ENCODE assay signal across 1 cellular context in the genomic region with DNA sequence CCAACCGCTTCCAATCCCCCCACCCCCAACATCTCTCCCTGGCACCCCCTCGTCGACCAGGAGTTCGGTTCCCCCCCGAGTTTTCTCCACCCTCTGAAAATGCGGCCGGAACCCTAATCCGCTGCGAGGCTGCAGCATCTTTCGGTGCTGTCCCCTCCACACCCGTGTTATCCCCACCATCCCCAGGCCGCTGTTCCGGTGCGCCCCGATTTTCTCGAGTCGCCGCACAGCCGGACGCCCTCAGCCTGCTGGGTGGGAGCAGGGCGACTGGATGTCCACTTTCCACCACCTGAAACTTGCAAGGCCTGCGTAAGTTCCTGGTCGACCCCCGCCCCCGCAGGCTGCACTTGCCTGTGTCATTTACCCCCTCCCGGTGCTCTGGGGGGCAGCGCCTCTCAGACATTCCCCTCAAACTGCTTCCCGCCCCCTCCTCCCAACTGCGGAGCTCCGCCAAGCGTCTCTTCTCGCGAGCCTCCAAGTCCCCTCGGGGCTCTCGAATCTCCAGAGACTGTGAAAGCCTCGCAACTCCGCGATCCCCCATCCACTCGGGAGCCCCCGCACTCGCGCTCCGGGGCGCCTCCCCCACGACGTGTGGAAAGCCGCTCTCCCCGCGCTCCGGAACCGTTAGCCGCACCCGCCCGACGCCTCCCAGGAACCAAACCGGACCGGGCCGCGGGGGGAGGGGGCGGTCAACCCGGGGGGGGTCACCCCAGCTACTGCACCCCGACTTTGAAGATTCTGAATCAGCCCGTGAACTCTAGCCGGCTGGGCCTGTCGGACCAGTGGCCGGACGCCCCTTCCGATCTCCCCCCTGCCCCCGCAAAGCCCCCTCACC.
TF ChIP-seq lines count a peak whose summit lies in the region.

No MANE protein-coding gene starts in this region.

TF ChIP-seq in HEK293, 187 proteins besides CTCF, POLR2A, EP300 and RAD21 (continued from another document and continues in another):
- TF ChIP-seq ZSCAN5A (tag by site-specific recombination; IDR thresholded peaks at IDR 0.05) (no peak), ZNF223 (tag by site-specific recombination; IDR thresholded peaks at IDR 0.05) (no peak), ZNF830 (tag by site-specific recombination; IDR thresholded peaks at IDR 0.05; ENCODE audit: low read depth) (no peak), HOXD13 (CRISPR knock-in tag; IDR thresholded peaks at IDR 0.05; ENCODE audit: borderline replicate concordance) (no peak), ZNF416 (tag by site-specific recombination; IDR thresholded peaks at IDR 0.05) (no peak), MEIS1 (CRISPR knock-in tag; IDR thresholded peaks at IDR 0.05; ENCODE audit: borderline replicate concordance) (no peak), ZXDB (tag by site-specific recombination; IDR thresholded peaks at IDR 0.05) (0 out of 2 replicates have a peak, but pooled peaks have one; percentile 17), SETDB1 (IDR thresholded peaks at IDR 0.05; ENCODE audit: insufficient read length, low read length) (no peak), ZNF501 (tag by site-specific recombination; IDR thresholded peaks at IDR 0.05) (0 out of 2 replicates have a peak, but pooled peaks have one; percentile 47), SCRT1 (tag by site-specific recombination; IDR thresholded peaks at IDR 0.05; ENCODE audit: borderline replicate concordance) (no peak), ZNF274 (IDR thresholded peaks at IDR 0.05; ENCODE audit: low read length) (no peak), ZNF274 (tag by site-specific recombination; IDR thresholded peaks at IDR 0.05; ENCODE audit: borderline replicate concordance) (no peak), KLF16 (tag by site-specific recombination; IDR thresholded peaks at IDR 0.05) (0 out of 2 replicates have a peak, but pooled peaks have one; percentile 19), SCRT2 (tag by site-specific recombination; IDR thresholded peaks at IDR 0.05) (no peak), BCL11A (tag by site-specific recombination; IDR thresholded peaks at IDR 0.05; ENCODE audit: low read depth) (no peak), ZNF704 (tag by site-specific recombination; IDR thresholded peaks at IDR 0.05) (no peak), ZBTB21 (tag by site-specific recombination; IDR thresholded peaks at IDR 0.05) (no peak), ZNF645 (tag by site-specific recombination; IDR thresholded peaks at IDR 0.05) (no peak), ZNF707 (tag by site-specific recombination; IDR thresholded peaks at IDR 0.05) (no peak), ZBTB26 (tag by site-specific recombination; optimal IDR thresholded peaks at IDR 0.05) (peak; percentile 84), ZSCAN4 (tag by site-specific recombination; IDR thresholded peaks at IDR 0.05) (no peak), GFI1B (tag by site-specific recombination; IDR thresholded peaks at IDR 0.05) (no peak), KLF8 (tag by site-specific recombination; IDR thresholded peaks at IDR 0.05) (peak; percentile 37)
- TF ChIP-seq, protein P1, sequence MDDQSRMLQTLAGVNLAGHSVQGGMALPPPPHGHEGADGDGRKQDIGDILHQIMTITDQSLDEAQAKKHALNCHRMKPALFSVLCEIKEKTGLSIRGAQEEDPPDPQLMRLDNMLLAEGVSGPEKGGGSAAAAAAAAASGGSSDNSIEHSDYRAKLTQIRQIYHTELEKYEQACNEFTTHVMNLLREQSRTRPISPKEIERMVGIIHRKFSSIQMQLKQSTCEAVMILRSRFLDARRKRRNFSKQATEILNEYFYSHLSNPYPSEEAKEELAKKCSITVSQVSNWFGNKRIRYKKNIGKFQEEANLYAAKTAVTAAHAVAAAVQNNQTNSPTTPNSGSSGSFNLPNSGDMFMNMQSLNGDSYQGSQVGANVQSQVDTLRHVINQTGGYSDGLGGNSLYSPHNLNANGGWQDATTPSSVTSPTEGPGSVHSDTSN (CRISPR knock-in tag; IDR thresholded peaks at IDR 0.05), result no peak
- TF ChIP-seq, protein P2, sequence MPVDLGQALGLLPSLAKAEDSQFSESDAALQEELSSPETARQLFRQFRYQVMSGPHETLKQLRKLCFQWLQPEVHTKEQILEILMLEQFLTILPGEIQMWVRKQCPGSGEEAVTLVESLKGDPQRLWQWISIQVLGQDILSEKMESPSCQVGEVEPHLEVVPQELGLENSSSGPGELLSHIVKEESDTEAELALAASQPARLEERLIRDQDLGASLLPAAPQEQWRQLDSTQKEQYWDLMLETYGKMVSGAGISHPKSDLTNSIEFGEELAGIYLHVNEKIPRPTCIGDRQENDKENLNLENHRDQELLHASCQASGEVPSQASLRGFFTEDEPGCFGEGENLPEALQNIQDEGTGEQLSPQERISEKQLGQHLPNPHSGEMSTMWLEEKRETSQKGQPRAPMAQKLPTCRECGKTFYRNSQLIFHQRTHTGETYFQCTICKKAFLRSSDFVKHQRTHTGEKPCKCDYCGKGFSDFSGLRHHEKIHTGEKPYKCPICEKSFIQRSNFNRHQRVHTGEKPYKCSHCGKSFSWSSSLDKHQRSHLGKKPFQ (tag by site-specific recombination; IDR thresholded peaks at IDR 0.05), result no peak
- TF ChIP-seq, protein P3, sequence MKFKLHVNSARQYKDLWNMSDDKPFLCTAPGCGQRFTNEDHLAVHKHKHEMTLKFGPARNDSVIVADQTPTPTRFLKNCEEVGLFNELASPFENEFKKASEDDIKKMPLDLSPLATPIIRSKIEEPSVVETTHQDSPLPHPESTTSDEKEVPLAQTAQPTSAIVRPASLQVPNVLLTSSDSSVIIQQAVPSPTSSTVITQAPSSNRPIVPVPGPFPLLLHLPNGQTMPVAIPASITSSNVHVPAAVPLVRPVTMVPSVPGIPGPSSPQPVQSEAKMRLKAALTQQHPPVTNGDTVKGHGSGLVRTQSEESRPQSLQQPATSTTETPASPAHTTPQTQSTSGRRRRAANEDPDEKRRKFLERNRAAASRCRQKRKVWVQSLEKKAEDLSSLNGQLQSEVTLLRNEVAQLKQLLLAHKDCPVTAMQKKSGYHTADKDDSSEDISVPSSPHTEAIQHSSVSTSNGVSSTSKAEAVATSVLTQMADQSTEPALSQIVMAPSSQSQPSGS (tag by site-specific recombination; IDR thresholded peaks at IDR 0.05; ENCODE audit: low read depth), result no peak
- TF ChIP-seq, protein P4, sequence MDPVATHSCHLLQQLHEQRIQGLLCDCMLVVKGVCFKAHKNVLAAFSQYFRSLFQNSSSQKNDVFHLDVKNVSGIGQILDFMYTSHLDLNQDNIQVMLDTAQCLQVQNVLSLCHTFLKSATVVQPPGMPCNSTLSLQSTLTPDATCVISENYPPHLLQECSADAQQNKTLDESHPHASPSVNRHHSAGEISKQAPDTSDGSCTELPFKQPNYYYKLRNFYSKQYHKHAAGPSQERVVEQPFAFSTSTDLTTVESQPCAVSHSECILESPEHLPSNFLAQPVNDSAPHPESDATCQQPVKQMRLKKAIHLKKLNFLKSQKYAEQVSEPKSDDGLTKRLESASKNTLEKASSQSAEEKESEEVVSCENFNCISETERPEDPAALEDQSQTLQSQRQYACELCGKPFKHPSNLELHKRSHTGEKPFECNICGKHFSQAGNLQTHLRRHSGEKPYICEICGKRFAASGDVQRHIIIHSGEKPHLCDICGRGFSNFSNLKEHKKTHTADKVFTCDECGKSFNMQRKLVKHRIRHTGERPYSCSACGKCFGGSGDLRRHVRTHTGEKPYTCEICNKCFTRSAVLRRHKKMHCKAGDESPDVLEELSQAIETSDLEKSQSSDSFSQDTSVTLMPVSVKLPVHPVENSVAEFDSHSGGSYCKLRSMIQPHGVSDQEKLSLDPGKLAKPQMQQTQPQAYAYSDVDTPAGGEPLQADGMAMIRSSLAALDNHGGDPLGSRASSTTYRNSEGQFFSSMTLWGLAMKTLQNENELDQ (tag by site-specific recombination; IDR thresholded peaks at IDR 0.05; ENCODE audit: low read depth), result no peak
- TF ChIP-seq, protein P5, sequence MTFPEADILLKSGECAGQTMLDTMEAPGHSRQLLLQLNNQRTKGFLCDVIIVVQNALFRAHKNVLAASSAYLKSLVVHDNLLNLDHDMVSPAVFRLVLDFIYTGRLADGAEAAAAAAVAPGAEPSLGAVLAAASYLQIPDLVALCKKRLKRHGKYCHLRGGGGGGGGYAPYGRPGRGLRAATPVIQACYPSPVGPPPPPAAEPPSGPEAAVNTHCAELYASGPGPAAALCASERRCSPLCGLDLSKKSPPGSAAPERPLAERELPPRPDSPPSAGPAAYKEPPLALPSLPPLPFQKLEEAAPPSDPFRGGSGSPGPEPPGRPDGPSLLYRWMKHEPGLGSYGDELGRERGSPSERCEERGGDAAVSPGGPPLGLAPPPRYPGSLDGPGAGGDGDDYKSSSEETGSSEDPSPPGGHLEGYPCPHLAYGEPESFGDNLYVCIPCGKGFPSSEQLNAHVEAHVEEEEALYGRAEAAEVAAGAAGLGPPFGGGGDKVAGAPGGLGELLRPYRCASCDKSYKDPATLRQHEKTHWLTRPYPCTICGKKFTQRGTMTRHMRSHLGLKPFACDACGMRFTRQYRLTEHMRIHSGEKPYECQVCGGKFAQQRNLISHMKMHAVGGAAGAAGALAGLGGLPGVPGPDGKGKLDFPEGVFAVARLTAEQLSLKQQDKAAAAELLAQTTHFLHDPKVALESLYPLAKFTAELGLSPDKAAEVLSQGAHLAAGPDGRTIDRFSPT (tag by site-specific recombination; IDR thresholded peaks at IDR 0.05), result no peak
- TF ChIP-seq, protein P6, sequence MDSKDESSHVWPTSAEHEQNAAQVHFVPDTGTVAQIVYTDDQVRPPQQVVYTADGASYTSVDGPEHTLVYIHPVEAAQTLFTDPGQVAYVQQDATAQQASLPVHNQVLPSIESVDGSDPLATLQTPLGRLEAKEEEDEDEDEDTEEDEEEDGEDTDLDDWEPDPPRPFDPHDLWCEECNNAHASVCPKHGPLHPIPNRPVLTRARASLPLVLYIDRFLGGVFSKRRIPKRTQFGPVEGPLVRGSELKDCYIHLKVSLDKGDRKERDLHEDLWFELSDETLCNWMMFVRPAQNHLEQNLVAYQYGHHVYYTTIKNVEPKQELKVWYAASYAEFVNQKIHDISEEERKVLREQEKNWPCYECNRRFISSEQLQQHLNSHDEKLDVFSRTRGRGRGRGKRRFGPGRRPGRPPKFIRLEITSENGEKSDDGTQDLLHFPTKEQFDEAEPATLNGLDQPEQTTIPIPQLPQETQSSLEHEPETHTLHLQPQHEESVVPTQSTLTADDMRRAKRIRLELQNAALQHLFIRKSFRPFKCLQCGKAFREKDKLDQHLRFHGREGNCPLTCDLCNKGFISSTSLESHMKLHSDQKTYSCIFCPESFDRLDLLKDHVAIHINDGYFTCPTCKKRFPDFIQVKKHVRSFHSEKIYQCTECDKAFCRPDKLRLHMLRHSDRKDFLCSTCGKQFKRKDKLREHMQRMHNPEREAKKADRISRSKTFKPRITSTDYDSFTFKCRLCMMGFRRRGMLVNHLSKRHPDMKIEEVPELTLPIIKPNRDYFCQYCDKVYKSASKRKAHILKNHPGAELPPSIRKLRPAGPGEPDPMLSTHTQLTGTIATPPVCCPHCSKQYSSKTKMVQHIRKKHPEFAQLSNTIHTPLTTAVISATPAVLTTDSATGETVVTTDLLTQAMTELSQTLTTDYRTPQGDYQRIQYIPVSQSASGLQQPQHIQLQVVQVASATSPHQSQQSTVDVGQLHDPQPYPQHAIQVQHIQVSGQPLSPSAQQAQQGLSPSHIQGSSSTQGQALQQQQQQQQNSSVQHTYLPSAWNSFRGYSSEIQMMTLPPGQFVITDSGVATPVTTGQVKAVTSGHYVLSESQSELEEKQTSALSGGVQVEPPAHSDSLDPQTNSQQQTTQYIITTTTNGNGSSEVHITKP (tag by site-specific recombination; IDR thresholded peaks at IDR 0.05), result no peak
